ENCODE assay signal across 1 cellular context in genomic region chr5:133589286-133589685, GRCh38.
TF ChIP-seq lines count a peak whose summit lies in the region.

No MANE protein-coding gene starts in this region.

TF ChIP-seq in HepG2, 621 proteins besides CTCF, POLR2A, EP300 and RAD21:
- TF ChIP-seq NFE2L2 (IDR thresholded peaks at IDR 0.05; ENCODE audit: low read length) (no peak), CBX2 (IDR thresholded peaks at IDR 0.05; ENCODE audit: low read depth, low read length) (no peak), CBX2 (CRISPR knock-in tag; IDR thresholded peaks at IDR 0.05; ENCODE audit: low read depth) (no peak), RFX3 (CRISPR knock-in tag; IDR thresholded peaks at IDR 0.05) (no peak), U2AF2 (IDR thresholded peaks at IDR 0.05; ENCODE audit: low read depth, low read length) (no peak), HOXA9 (CRISPR knock-in tag; IDR thresholded peaks at IDR 0.05; ENCODE audit: borderline replicate concordance) (no peak), NFATC3 (CRISPR knock-in tag; IDR thresholded peaks at IDR 0.05) (no peak), ZNF362 (CRISPR knock-in tag; IDR thresholded peaks at IDR 0.05; ENCODE audit: borderline replicate concordance) (no peak)
